In genomic region chr4:57085278-57085677, GRCh38 we compare ENCODE assay signal across 23 cellular contexts. TPM values are rescaled to one million over a fixed set of nuclear protein-coding genes. Genes with fewer than 3 reads are reported as not detected.
A peak's percentile ranks its signal among the peaks of the same experiment; 100 is the strongest.
DNase-seq lines count a peak whose midpoint lies in the region; ATAC-seq and TF ChIP-seq lines count a peak whose summit lies in the region.
"Had no signal": no experiment of that assay in that cellular context is flagged by ENCODE, and none has a peak within 500 bp of the region (broad histone marks: within the 10 kb centered on the region; RNA-seq: fewer than 3 reads in every experiment).

No MANE protein-coding gene starts in this region.

- H3K27ac Mint-ChIP-seq in osteocyte (ENCODE audit: unreplicated experiment) = peak overlapping the region; percentile 80
- H3K27ac Mint-ChIP-seq: CD8-positive, alpha-beta memory T cell; GM23338; IgD-negative memory B cell had no signal

- intact Hi-C loops in heart left ventricle (cut with DNase I) = no loop called here

- H3K9me3 Mint-ChIP-seq in osteocyte (ENCODE audit: unreplicated experiment) = no peaks in the 10 kb centered on the region
- H3K9me3 Mint-ChIP-seq: CD8-positive, alpha-beta memory T cell had no signal

- H3K4me1 ChIP-seq in heart left ventricle (peaks cover 3 to 80% (median 52%) of the 10 kb centered on the region in 12 donors), right atrium auricular region (peaks cover 0 to 33% of the 10 kb centered on the region in 2 donors), KMS-11 (ENCODE audit: low read depth, poor library complexity, severe bottlenecking) (peaks cover 16% of the 10 kb centered on the region)
- H3K4me1 ChIP-seq: HAP-1 had no signal

- DNase-seq in heart left ventricle = no peak
- no peak for DNase-seq in right atrium auricular region (ENCODE audit: low spot score)
- DNase-seq in brain microvascular endothelial cell = no peak
- DNase-seq in osteocyte (ENCODE audit: extremely low spot score, unreplicated experiment) = no peak
- no peak for DNase-seq in NCI-H526 treated with DMSO at 0.1 percent for 48 hours (lab: John Stamatoyannopoulos, UW)
- DNase-seq in stimulated activated CD4-positive, alpha-beta T cell treated with anti-CD3 and anti-CD28 coated beads, Interleukin-2, amount 100 ng/mL, for 48 hours = no peak
- DNase-seq: 8988T; CD8-positive, alpha-beta memory T cell; EL; Karpas-422; NCI-H1694; NCI-H2081; NCI-H2171; NCI-H524 treated with DMSO at 0.1 percent for 48 hours; PC-3; SHP77 treated with DMSO at 0.1 percent for 48 hours had no signal

- H3K9me3 ChIP-seq in heart left ventricle (no peaks in the 10 kb centered on the region), right atrium auricular region (no peaks in the 10 kb centered on the region)
- H3K9me3 ChIP-seq: HAP-1 had no signal

- no peaks in the 10 kb centered on the region for H3K27me3 Mint-ChIP-seq in osteocyte (ENCODE audit: unreplicated experiment)

- no peak for ATAC-seq in heart left ventricle
- no peak for ATAC-seq in HG03565 (IDR thresholded peaks at IDR 0.05; ENCODE audit: unreplicated experiment)
- ATAC-seq: GM23338, PC-3 had no signal

- H3K4me3 Mint-ChIP-seq in osteocyte (ENCODE audit: unreplicated experiment) = no peak overlapping the region
- H3K4me3 Mint-ChIP-seq: CD8-positive, alpha-beta memory T cell; GM23338 had no signal

- H3K36me3 Mint-ChIP-seq in osteocyte (ENCODE audit: unreplicated experiment) = peaks cover 63% of the 10 kb centered on the region
- H3K36me3 Mint-ChIP-seq: CD8-positive, alpha-beta memory T cell; IgD-negative memory B cell had no signal

- H3K4me3 ChIP-seq in heart left ventricle (no peak overlapping the region), right atrium auricular region (no peak overlapping the region), KMS-11 (IDR thresholded peaks at IDR 0.05; ENCODE audit: insufficient read depth, low read depth, low read length) (no peak overlapping the region), brain microvascular endothelial cell (ENCODE audit: low read depth, low read length) (no peak overlapping the region)
- H3K4me3 ChIP-seq: GM23338, HAP-1, SK-N-MC had no signal

- H3K4me2 ChIP-seq in KMS-11 = peak overlapping the region; percentile 52; the same call in 1 of the 2 replicates
- H3K4me2 ChIP-seq: GM23338 had no signal

- no peaks in the 10 kb centered on the region for H4K20me1 ChIP-seq in KMS-11 (ENCODE audit: insufficient read depth)

- H3K27me3 ChIP-seq in heart left ventricle (no peaks in the 10 kb centered on the region), right atrium auricular region (no peaks in the 10 kb centered on the region), KMS-11 (ENCODE audit: insufficient read depth, low read depth) (no peaks in the 10 kb centered on the region), brain microvascular endothelial cell (replicated peaks) (no peaks in the 10 kb centered on the region)

- H3K36me3 ChIP-seq in heart left ventricle (peaks cover 0 to 13% (median 7%) of the 10 kb centered on the region in 9 donors), right atrium auricular region (no peaks in the 10 kb centered on the region), KMS-11 (ENCODE audit: insufficient read depth) (no peaks in the 10 kb centered on the region), brain microvascular endothelial cell (replicated peaks) (peaks cover 46% of the 10 kb centered on the region)
- H3K36me3 ChIP-seq: HAP-1 had no signal

- no peaks in the 10 kb centered on the region for H3K79me2 ChIP-seq in KMS-11 (ENCODE audit: insufficient read depth, low read depth)

- TF ChIP-seq POLR2A in heart left ventricle (IDR thresholded peaks at IDR 0.05) = no peak

- 66 to 85% (median 74%) methylated on average over 4 of the region's 4 CpGs for WGBS in heart left ventricle, 4 donors

- in situ Hi-C loops in brain microvascular endothelial cell (cut with HindIII; ENCODE audit: low pct_ligation_motif_present, low sequenced_read_pairs) = no loop called here

- peaks cover 91% of the 10 kb centered on the region for H3K4me1 Mint-ChIP-seq in osteocyte (ENCODE audit: unreplicated experiment)
- H3K4me1 Mint-ChIP-seq: CD8-positive, alpha-beta memory T cell; IgD-negative memory B cell had no signal

- peak overlapping the region; percentile 14; the same call in 1 of the 2 replicates for H2AFZ ChIP-seq in KMS-11 (ENCODE audit: low read depth)
- H2AFZ ChIP-seq: GM23338 had no signal

- H3K9ac ChIP-seq in KMS-11 = no peak overlapping the region

- TF ChIP-seq CTCF in heart left ventricle (IDR thresholded peaks at IDR 0.05) (no peak), right atrium auricular region (IDR thresholded peaks at IDR 0.05) (no peak), KMS-11 (conservative IDR thresholded peaks at IDR 0.05; ENCODE audit: low read depth, low read length) (no peak), brain microvascular endothelial cell (IDR thresholded peaks at IDR 0.05; ENCODE audit: low read depth, low read length, missing control alignments) (no peak), osteocyte (IDR thresholded peaks at IDR 0.05) (no peak)

- H3K27ac ChIP-seq in heart left ventricle = peak overlapping the region in 9 of 12 donors; percentile 10 to 75 (median 54)
- no peak overlapping the region for H3K27ac ChIP-seq in right atrium auricular region
- no peak overlapping the region; the same call in 1 of the 2 replicates for H3K27ac ChIP-seq in KMS-11
- H3K27ac ChIP-seq in brain microvascular endothelial cell = peak overlapping the region; percentile 5
- H3K27ac ChIP-seq: C4-2B, SK-N-MC had no signal

RNA-seq across cellular contexts. Expression of gene IGFBP7, which starts 24.9 kb away (rescaled TPM):
- total RNA-seq in heart left ventricle (1,000 to 10,000 TPM in 2 of 9 donors, 100 to 1,000 TPM in 7; 494 to 1,088 (median 585) TPM), right atrium auricular region (100 to 1,000 TPM; 866 to 898 TPM), osteocyte (3,484 and 3,576 TPM in 2 replicates)
- polyA plus RNA-seq in heart left ventricle = 100 to 1,000 TPM; 458 to 857 TPM
- total RNA-seq: CD8-positive, alpha-beta memory T cell; PC-3 had no signal
- polyA plus RNA-seq: CD8-positive, alpha-beta memory T cell; IgD-negative memory B cell had no signal

Comparison
In these comparisons a context has a peak if more than half of its experiments do, and no peak if none do; other contexts are left out.
1. H3K27ac ChIP-seq: peak in heart left ventricle (9 of 12) and brain microvascular endothelial cell (single experiment); none in right atrium auricular region (0 of 2) and KMS-11 (single experiment).